In the genomic region with DNA sequence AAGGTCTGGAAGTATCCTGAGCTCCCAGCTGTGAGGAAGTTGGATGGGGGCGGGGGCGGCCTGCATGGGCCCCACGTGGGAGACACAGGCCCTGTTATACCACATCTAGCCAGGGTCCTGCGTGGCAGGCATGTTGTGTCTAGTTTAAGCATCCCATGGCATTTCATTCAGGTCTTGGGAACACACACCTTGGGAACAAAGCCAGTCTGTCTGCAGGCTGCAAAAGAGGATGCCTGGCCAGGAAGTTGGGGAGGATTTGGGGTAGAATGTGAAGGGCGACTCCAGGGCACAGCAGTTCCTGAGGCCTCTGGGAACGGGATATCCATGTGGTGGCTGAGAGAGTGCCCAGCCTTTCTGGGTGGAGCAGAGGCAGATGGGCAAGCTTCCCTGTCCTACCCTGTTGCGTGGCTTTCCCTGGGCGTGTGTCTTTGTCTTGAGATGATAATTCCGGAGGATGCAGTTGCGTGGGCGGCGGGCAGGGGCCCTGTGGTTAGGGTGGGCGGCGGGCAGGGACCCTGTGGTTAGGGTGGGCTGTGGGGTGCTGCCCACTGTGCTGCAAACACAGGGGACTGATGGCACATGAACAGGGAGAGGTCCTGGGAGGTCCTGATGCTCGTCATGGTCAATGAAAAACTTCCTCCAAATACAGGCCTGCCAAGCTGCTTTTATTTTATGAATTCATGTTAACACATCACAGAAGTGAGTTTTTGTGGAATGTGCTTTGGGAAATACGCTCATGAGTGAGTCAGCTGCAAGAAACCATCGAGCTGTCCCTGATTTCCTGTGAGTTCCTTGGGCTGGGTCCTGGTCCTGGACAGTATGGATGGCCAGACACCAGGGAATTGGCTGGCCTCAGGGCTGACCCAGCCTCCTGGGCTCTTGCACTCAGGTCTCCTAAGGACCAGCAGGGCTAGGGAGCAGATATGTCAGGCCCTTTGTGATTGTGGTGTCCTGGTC, we compare ENCODE assay signal across 11 cellular contexts.
A peak's percentile ranks its signal among the peaks of the same experiment; 100 is the strongest.
DNase-seq lines count a peak whose midpoint lies in the region; ATAC-seq and TF ChIP-seq lines count a peak whose summit lies in the region.
"Had no signal": no experiment of that assay in that cellular context is flagged by ENCODE, and none has a peak within 500 bp of the region (broad histone marks: within the 10 kb centered on the region; RNA-seq: fewer than 3 reads in every experiment).

No MANE protein-coding gene starts in this region.

- intact Hi-C loops in CD14-positive monocyte (cut with micrococcal nuclease) (no loop called here), PC-3 (cut with micrococcal nuclease) (no loop called here), esophagus muscularis mucosa (cut with DNase I) (no loop called here), sigmoid colon (cut with DNase I) (no loop called here)

- POLR2A ChIA-PET in PC-3 (lab: Charles Lee; ENCODE audit: unreplicated experiment): no interaction called here

- peak overlapping the region; percentile 25; the same call in 1 of the 2 replicates for H3K4me2 ChIP-seq in PC-3 (ENCODE audit: low read length)

- H3K9me3 ChIP-seq in PC-3 (ENCODE audit: low read length): no peaks in the 10 kb centered on the region
- H3K9me3 ChIP-seq in esophagus muscularis mucosa: no peaks in the 10 kb centered on the region
- H3K9me3 ChIP-seq in BE2C: no peaks in the 10 kb centered on the region
- H3K9me3 ChIP-seq in sigmoid colon: no peaks in the 10 kb centered on the region

- WGBS in esophagus muscularis mucosa: 75% methylated on average over 15 of the region's 17 CpGs
- WGBS in sigmoid colon, 2 donors: 65 to 66% methylated on average over 17 of the region's 17 CpGs

- ATAC-seq in PC-3 (peak; percentile 53), GM19397 (IDR thresholded peaks at IDR 0.05; ENCODE audit: unreplicated experiment) (no peak), GM18498 (IDR thresholded peaks at IDR 0.05; ENCODE audit: unreplicated experiment) (no peak)

- BruUV-seq in PC-3 (replicated peaks; lab: Mats Ljungman, UMichigan): no TSS peak

- no peak overlapping the region for H3K27ac ChIP-seq in PC-3 (ENCODE audit: low read length)
- peak overlapping the region in 1 of 4 donors; percentile 33 for H3K27ac ChIP-seq in esophagus muscularis mucosa (replicated peaks in 1 of 4)
- no peak overlapping the region for H3K27ac ChIP-seq in sigmoid colon

- H3K9ac ChIP-seq in PC-3 (ENCODE audit: low read length): no peak overlapping the region

- H3K9me2 ChIP-seq in PC-3 (replicated peaks; ENCODE audit: low read length): no peaks in the 10 kb centered on the region

- TF ChIP-seq POLR2A in esophagus muscularis mucosa (IDR thresholded peaks at IDR 0.05; ENCODE audit: low read depth): no peak
- no peak for TF ChIP-seq POLR2A in sigmoid colon (IDR thresholded peaks at IDR 0.05)

- H3K36me3 ChIP-seq in PC-3 (ENCODE audit: low read depth, low read length) (no peaks in the 10 kb centered on the region), esophagus muscularis mucosa (no peaks in the 10 kb centered on the region), BE2C (no peaks in the 10 kb centered on the region), sigmoid colon (no peaks in the 10 kb centered on the region)

- peak overlapping the region; percentile 29 for H2AFZ ChIP-seq in PC-3 (ENCODE audit: low read length)

- H3K27me3 ChIP-seq in PC-3 (ENCODE audit: low read length) (no peaks in the 10 kb centered on the region), esophagus muscularis mucosa (peaks cover 0 to 4% (median 0%) of the 10 kb centered on the region in 4 donors), BE2C (no peaks in the 10 kb centered on the region), sigmoid colon (no peaks in the 10 kb centered on the region)

- no peak for TF ChIP-seq EP300 in esophagus muscularis mucosa (IDR thresholded peaks at IDR 0.05)
- TF ChIP-seq EP300 in sigmoid colon (IDR thresholded peaks at IDR 0.05): no peak

- H3K36me3 Mint-ChIP-seq in CD14-positive monocyte: no peaks in the 10 kb centered on the region
- no peaks in the 10 kb centered on the region for H3K36me3 Mint-ChIP-seq in neural crest cell (ENCODE audit: low read depth)

- peaks cover 0 to 1% (median 0%) of the 10 kb centered on the region in 7 donors for H3K9me3 Mint-ChIP-seq in CD14-positive monocyte
- H3K9me3 Mint-ChIP-seq in neural crest cell: no peaks in the 10 kb centered on the region

- H3K4me1 ChIP-seq in PC-3 (ENCODE audit: insufficient read depth, low read length) (peaks cover 10% of the 10 kb centered on the region), esophagus muscularis mucosa (peaks cover 0 to 4% (median 0%) of the 10 kb centered on the region in 4 donors), BE2C (peaks cover 5% of the 10 kb centered on the region; the same call in 1 of the 2 replicates), sigmoid colon (no peaks in the 10 kb centered on the region)

- peak; percentile 15 for DNase-seq in CD14-positive monocyte (ENCODE audit: low spot score)
- DNase-seq in PC-3: peak; percentile 53
- DNase-seq in esophagus muscularis mucosa (ENCODE audit: extremely low spot score): peak; percentile 91
- DNase-seq in neural crest cell (ENCODE audit: low read depth, low spot score): no peak
- DNase-seq in BE2C: no peak
- no peak for DNase-seq in sigmoid colon
- DNase-seq: DMS53, left cardiac atrium, NCI-H526 had no signal

- no peaks in the 10 kb centered on the region for H4K20me1 ChIP-seq in PC-3 (ENCODE audit: low read length)

- H3K27me3 Mint-ChIP-seq in CD14-positive monocyte (ENCODE audit: low read depth in 3 of 3) (peaks cover 0 to 9% (median 5%) of the 10 kb centered on the region in 3 donors), neural crest cell (ENCODE audit: low read depth) (peaks cover under 1% of the 10 kb centered on the region)

- H3K79me2 ChIP-seq in PC-3 (ENCODE audit: low read length): no peaks in the 10 kb centered on the region

- H3K4me3 ChIP-seq in PC-3 (ENCODE audit: low read length) (no peak overlapping the region), esophagus muscularis mucosa (no peak overlapping the region), BE2C (ENCODE audit: low read depth, low read length) (no peak overlapping the region), sigmoid colon (no peak overlapping the region)

- no peak overlapping the region for H3K4me3 Mint-ChIP-seq in CD14-positive monocyte
- no peak overlapping the region for H3K4me3 Mint-ChIP-seq in neural crest cell

- H3F3A ChIP-seq in PC-3 (ENCODE audit: low read length, unreplicated experiment): no peaks in the 10 kb centered on the region

- H3K27ac Mint-ChIP-seq in CD14-positive monocyte (peak overlapping the region in 1 of 7 donors; percentile 59), neural crest cell (ENCODE audit: unreplicated experiment) (peak overlapping the region; percentile 67)

- no peak for TF ChIP-seq CTCF in CD14-positive monocyte (IDR thresholded peaks at IDR 0.05)
- TF ChIP-seq CTCF in PC-3 (conservative IDR thresholded peaks at IDR 0.05; ENCODE audit: low read depth, low read length): no peak
- no peak for TF ChIP-seq CTCF in esophagus muscularis mucosa (IDR thresholded peaks at IDR 0.05)
- no peak for TF ChIP-seq CTCF in neural crest cell (conservative IDR thresholded peaks at IDR 0.05)
- no peak for TF ChIP-seq CTCF in BE2C (IDR thresholded peaks at IDR 0.05; ENCODE audit: low read depth, low read length)
- no peak for TF ChIP-seq CTCF in sigmoid colon (IDR thresholded peaks at IDR 0.05)

- CTCF ChIA-PET in PC-3 (lab: Charles Lee): no interaction called here

- no peaks in the 10 kb centered on the region for H3K4me1 Mint-ChIP-seq in CD14-positive monocyte
- peaks cover 38% of the 10 kb centered on the region for H3K4me1 Mint-ChIP-seq in neural crest cell

Comparison
In these comparisons a context has a peak if more than half of its experiments do, and no peak if none do; other contexts are left out.
1. DNase-seq: peak in CD14-positive monocyte (single experiment), PC-3 (single experiment) and esophagus muscularis mucosa (single experiment); none in neural crest cell (single experiment), BE2C (single experiment) and sigmoid colon (single experiment).